In the genomic region with DNA sequence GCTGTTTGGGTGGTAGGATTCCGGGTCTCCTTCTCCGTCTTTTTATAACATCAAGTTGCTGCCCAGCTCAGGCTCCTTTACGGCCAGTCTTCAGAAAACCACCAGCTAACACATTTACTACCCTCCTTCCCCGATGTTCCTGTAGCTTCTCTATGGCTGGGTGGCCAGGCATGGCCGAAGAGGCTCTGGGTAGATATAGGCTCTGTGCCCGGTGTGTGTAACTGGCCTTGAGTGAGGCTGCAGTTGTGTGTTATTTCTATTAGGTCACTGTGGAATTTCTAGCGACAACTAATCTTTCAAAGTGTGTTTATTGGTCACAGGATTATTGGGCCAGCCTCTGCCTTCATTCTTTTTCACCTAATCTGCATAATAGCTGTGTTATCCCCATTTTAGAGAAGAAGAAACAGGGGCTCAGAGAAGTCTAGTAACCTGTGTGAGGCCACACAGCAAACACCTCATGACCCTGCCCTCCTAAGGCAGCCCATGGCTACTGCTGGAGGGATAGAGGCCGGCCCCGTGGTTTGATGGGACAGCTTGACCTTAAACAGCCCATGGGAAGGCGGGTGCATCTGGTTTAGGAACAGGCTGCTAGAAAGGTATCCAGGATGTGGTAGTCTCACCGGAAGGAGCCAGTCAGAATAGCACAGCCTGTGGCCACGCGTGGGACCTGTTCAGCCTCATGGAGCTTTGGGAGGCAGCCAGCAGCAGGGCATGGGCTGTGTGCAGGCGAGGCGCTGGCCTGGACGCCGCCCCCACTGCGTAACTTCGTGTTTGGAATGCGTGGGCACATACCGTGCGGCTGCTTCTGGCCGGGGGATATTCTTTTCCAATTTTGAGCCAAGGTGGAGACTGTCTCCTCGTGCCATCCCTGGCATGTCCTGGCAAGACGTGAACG, we compare ENCODE assay signal across 12 cellular contexts. TPM values are rescaled to one million over a fixed set of nuclear protein-coding genes. Genes with fewer than 3 reads are reported as not detected.
DNase-seq lines count a peak whose midpoint lies in the region; ATAC-seq, FAIRE-seq and TF ChIP-seq lines count a peak whose summit lies in the region.
"Had no signal": no experiment of that assay in that cellular context is flagged by ENCODE, and none has a peak within 500 bp of the region (broad histone marks: within the 10 kb centered on the region; RNA-seq: fewer than 3 reads in every experiment).

No MANE protein-coding gene starts in this region.

- no peak overlapping the region for H3K4me3 ChIP-seq in kidney (ENCODE audit: low read length in 2 of 2)
- no peak overlapping the region for H3K4me3 ChIP-seq in stomach smooth muscle (ENCODE audit: low read length in 2 of 2)
- no peak overlapping the region for H3K4me3 ChIP-seq in left lung
- H3K4me3 ChIP-seq: colonic mucosa had no signal

- no peaks in the 10 kb centered on the region for H3K36me3 ChIP-seq in kidney (ENCODE audit: control insufficient read depth in 1 of 2, insufficient read depth in 2 of 2, low read length in 2 of 2)
- peaks cover 5 to 6% of the 10 kb centered on the region in 2 donors for H3K36me3 ChIP-seq in stomach smooth muscle (ENCODE audit: control insufficient read depth in 2 of 2, insufficient read depth in 2 of 2, low read length in 2 of 2)
- no peaks in the 10 kb centered on the region for H3K36me3 ChIP-seq in left lung
- H3K36me3 ChIP-seq: colonic mucosa had no signal

- no peak for ATAC-seq in left lung

- DNase-seq in NCI-H446 (lab: John Stamatoyannopoulos, UW): peak; percentile 15 to 20
- DNase-seq in NCI-H446 treated with DMSO at 0.1 percent for 48 hours (lab: John Stamatoyannopoulos, UW): no peak
- DNase-seq in activated T-helper 9 cell treated with anti-CD3 and anti-CD28 coated beads, Interleukin-2, amount 50 U/mL, for 16 hours (ENCODE audit: low read depth): peak; percentile 21
- peak; percentile 70 for DNase-seq in kidney
- DNase-seq in kidney tubule cell (ENCODE audit: low spot score): no peak
- no peak for DNase-seq in left lung
- no peak for DNase-seq in cerebellar nuclear complex (lab: John Stamatoyannopoulos, UW)
- DNase-seq: colonic mucosa had no signal

- H3K9me3 ChIP-seq in kidney (ENCODE audit: control insufficient read depth in 1 of 2, low read length in 2 of 2) (no peaks in the 10 kb centered on the region), stomach smooth muscle (ENCODE audit: control insufficient read depth in 2 of 2, low read length in 2 of 2) (no peaks in the 10 kb centered on the region), left lung (no peaks in the 10 kb centered on the region)
- H3K9me3 ChIP-seq: colonic mucosa had no signal

- intact Hi-C loops in kidney (cut with DNase I): no loop called here
- intact Hi-C loops in left lung (cut with DNase I): no loop called here

- no peak overlapping the region for H3K27ac ChIP-seq in kidney (ENCODE audit: low read depth in 2 of 2, low read length in 2 of 2)
- peak overlapping the region; percentile 49 for H3K27ac ChIP-seq in stomach smooth muscle (ENCODE audit: low read length)
- H3K27ac ChIP-seq in left lung: peak overlapping the region in 1 of 2 donors; percentile 15
- H3K27ac ChIP-seq: colonic mucosa had no signal

- TF ChIP-seq CTCF in kidney (IDR thresholded peaks at IDR 0.05; ENCODE audit: borderline replicate concordance, extremely low read depth, insufficient read depth) (no peak), left lung (IDR thresholded peaks at IDR 0.05) (no peak)

- no peak overlapping the region for H3K9ac ChIP-seq in kidney (ENCODE audit: low read length in 2 of 2)
- peak overlapping the region in 1 of 2 donors; percentile 4 for H3K9ac ChIP-seq in stomach smooth muscle (ENCODE audit: low read length in 2 of 2)

- H3K27me3 ChIP-seq in stomach smooth muscle (ENCODE audit: control insufficient read depth in 1 of 2, insufficient read depth in 2 of 2, low read length in 2 of 2): no peaks in the 10 kb centered on the region
- H3K27me3 ChIP-seq in left lung: no peaks in the 10 kb centered on the region
- H3K27me3 ChIP-seq: colonic mucosa had no signal

- FAIRE-seq in kidney (lab: Jason Lieb, UNC): no peak
- FAIRE-seq: A204.1, GM12891 had no signal

- H3K4me1 ChIP-seq in kidney (ENCODE audit: control insufficient read depth in 1 of 2, insufficient read depth in 1 of 2, low read depth in 1 of 2, low read length in 2 of 2): peaks cover 0 to 9% of the 10 kb centered on the region in 2 donors
- peaks cover 73% of the 10 kb centered on the region for H3K4me1 ChIP-seq in stomach smooth muscle (ENCODE audit: control insufficient read depth, insufficient read depth, low read length)
- peaks cover 12 to 21% of the 10 kb centered on the region in 2 donors for H3K4me1 ChIP-seq in left lung
- H3K4me1 ChIP-seq: colonic mucosa had no signal

RNA-seq across cellular contexts. Expression of gene HTRA1, which starts 29.7 kb away (rescaled TPM):
- total RNA-seq in kidney (86.0 TPM), left lung (100 to 1,000 TPM in 1 of 2 donors, 10 to 100 TPM in 1; 80.5 to 124 TPM)
- 345 TPM for polyA plus RNA-seq in kidney (ENCODE audit: insufficient read depth, low read depth, low replicate concordance)

RNA-seq across cellular contexts. Expression of gene ARMS2, which starts 36.6 kb away (rescaled TPM):
- total RNA-seq in kidney (not detected), left lung (not detected)
- not detected for polyA plus RNA-seq in kidney (ENCODE audit: insufficient read depth, low read depth, low replicate concordance)
- total RNA-seq: colonic mucosa, kidney epithelial cell had no signal

Comparison
In these comparisons a context has a peak if more than half of its experiments do, and no peak if none do; other contexts are left out.
1. DNase-seq: peak in NCI-H446 (2 of 2), activated T-helper 9 cell treated with anti-CD3 and anti-CD28 coated beads, Interleukin-2, amount 50 U/mL, for 16 hours (single experiment) and kidney (single experiment); none in NCI-H446 treated with DMSO at 0.1 percent for 48 hours (single experiment), kidney tubule cell (single experiment), left lung (0 of 2) and cerebellar nuclear complex (0 of 2).